In the genomic region with DNA sequence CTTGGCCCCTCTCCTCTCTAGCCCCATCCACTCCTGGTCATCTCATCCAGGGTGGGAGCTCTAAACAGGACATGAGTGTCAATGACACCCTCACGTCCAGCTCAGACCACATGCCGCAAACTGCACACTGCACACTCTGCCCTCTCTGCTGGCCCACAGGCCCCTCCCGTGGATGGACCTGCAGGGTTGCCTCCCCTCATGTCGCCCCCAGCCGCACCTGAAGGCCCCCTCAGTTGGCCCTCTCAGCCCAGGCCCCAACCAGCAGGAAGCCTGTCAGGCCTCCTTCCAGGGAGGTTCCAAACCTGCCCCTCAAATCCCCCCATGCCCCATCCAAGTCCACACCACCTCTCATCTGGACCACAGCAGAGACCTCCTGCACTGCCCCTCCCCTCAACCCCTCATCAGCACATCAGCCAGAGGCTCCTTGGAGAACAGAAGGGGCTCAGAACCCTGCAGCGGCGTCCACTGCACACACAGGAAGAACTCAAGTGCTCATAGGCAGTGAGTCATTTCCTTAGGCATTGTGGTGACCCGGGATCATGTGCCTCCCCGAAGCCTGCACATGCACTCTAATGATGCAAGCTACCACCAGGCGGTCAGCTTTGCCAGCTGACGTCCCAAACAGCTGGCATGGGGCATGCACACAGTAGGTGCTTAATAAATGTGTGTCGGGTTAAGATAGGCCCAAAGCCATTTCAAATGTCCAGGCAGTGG, we compare ENCODE assay signal across 8 cellular contexts. TPM values are rescaled to one million over a fixed set of nuclear protein-coding genes. Genes with fewer than 3 reads are reported as not detected.
DNase-seq lines count a peak whose midpoint lies in the region; ATAC-seq and TF ChIP-seq lines count a peak whose summit lies in the region.

No MANE protein-coding gene starts in this region.

- WGBS in lower leg skin, 2 donors = 56 to 70% methylated on average over 12 of the region's 12 CpGs

- TF ChIP-seq POLR2A in lower leg skin (IDR thresholded peaks at IDR 0.05) = no peak

- H3K4me3 ChIP-seq in lower leg skin (ENCODE audit: low read depth, poor library complexity, severe bottlenecking) = no peak overlapping the region

- peak; percentile 30 for ATAC-seq in HG03342 (IDR thresholded peaks at IDR 0.05; ENCODE audit: unreplicated experiment)
- ATAC-seq in GM19023 (IDR thresholded peaks at IDR 0.05; ENCODE audit: unreplicated experiment) = no peak

- peak; percentile 92 for DNase-seq in 8988T
- DNase-seq in T-helper 9 cell = peak; percentile 41
- peak; percentile 73 for DNase-seq in brain pericyte (ENCODE audit: low read depth, low spot score)
- DNase-seq in lower leg skin (ENCODE audit: low spot score in 2 of 2) = peak; percentile 75 to 94
- no peak for DNase-seq in GM19240 (ENCODE audit: insufficient read length, low spot score)

- peak overlapping the region; percentile 40 for H3K4me3 Mint-ChIP-seq in stimulated activated naive CD8-positive, alpha-beta T cell treated with anti-CD3 and anti-CD28 coated beads, Interleukin-15, Interleukin-2, amounts not matched to agents 100 ng/mL and 50 ng/mL, for 24 hours

- no peaks in the 10 kb centered on the region for H3K27me3 Mint-ChIP-seq in stimulated activated naive CD8-positive, alpha-beta T cell treated with anti-CD3 and anti-CD28 coated beads, Interleukin-15, Interleukin-2, amounts not matched to agents 100 ng/mL and 50 ng/mL, for 24 hours

- H3K27ac Mint-ChIP-seq in stimulated activated naive CD8-positive, alpha-beta T cell treated with anti-CD3 and anti-CD28 coated beads, Interleukin-15, Interleukin-2, amounts not matched to agents 100 ng/mL and 50 ng/mL, for 24 hours = peak overlapping the region; percentile 81

- peaks cover 32% of the 10 kb centered on the region for H3K4me1 Mint-ChIP-seq in stimulated activated naive CD8-positive, alpha-beta T cell treated with anti-CD3 and anti-CD28 coated beads, Interleukin-15, Interleukin-2, amounts not matched to agents 100 ng/mL and 50 ng/mL, for 24 hours (ENCODE audit: low read depth)

- TF ChIP-seq CTCF in lower leg skin (IDR thresholded peaks at IDR 0.05) = no peak

- intact Hi-C loops in lower leg skin (cut with DNase I; ENCODE audit: low total_unique reads) = loop anchor here (10.0 kb wide), 1 partner anchor 704 kb away; no protein-coding TSS in a partner anchor

- no peaks in the 10 kb centered on the region for H3K36me3 Mint-ChIP-seq in stimulated activated naive CD8-positive, alpha-beta T cell treated with anti-CD3 and anti-CD28 coated beads, Interleukin-15, Interleukin-2, amounts not matched to agents 100 ng/mL and 50 ng/mL, for 24 hours (ENCODE audit: low read depth)

- H3K9me3 Mint-ChIP-seq in stimulated activated naive CD8-positive, alpha-beta T cell treated with anti-CD3 and anti-CD28 coated beads, Interleukin-15, Interleukin-2, amounts not matched to agents 100 ng/mL and 50 ng/mL, for 24 hours = no peaks in the 10 kb centered on the region

RNA-seq across cellular contexts. Expression of a gene that starts 12.9 kb away (rescaled TPM):
- total RNA-seq in lower leg skin = 10 to 100 TPM; 27.1 to 52.7 (median 31.4) TPM

RNA-seq across cellular contexts. Expression of a gene that starts 30.7 kb away (rescaled TPM):
- 10 to 100 TPM in 1 of 4 donors, 1 to 10 TPM in 3; 5.1 to 16.0 (median 7.4) TPM for total RNA-seq in lower leg skin
